Comparison of ENCODE assay signal across 1 cellular context in genomic region chr16:82629441-82630027, GRCh38.
TF ChIP-seq lines count a peak whose summit lies in the region.

No MANE protein-coding gene starts in this region.

TF ChIP-seq in HepG2, 621 proteins besides CTCF, POLR2A, EP300 and RAD21 (continued from another document):
- TF ChIP-seq ZXDC (CRISPR knock-in tag; IDR thresholded peaks at IDR 0.05), result no peak
- TF ChIP-seq ZNF800 (CRISPR knock-in tag; IDR thresholded peaks at IDR 0.05), result no peak
- TF ChIP-seq AFF4 (CRISPR knock-in tag; IDR thresholded peaks at IDR 0.05), result no peak
- no peak for TF ChIP-seq ZNF3 (CRISPR knock-in tag; IDR thresholded peaks at IDR 0.05)
- no peak for TF ChIP-seq HNF4A (CRISPR knock-in tag; IDR thresholded peaks at IDR 0.05)
- no peak for TF ChIP-seq GABPA (IDR thresholded peaks at IDR 0.05; ENCODE audit: low read depth, low read length)
- TF ChIP-seq GABPA (CRISPR knock-in tag; IDR thresholded peaks at IDR 0.05; ENCODE audit: low read depth), result no peak
